28 cellular contexts compared by ENCODE assay signal in genomic region chr1:43913666-43914325, GRCh38. TPM values are rescaled to one million over a fixed set of nuclear protein-coding genes. Genes with fewer than 3 reads are reported as not detected.
DNase-seq lines count a peak whose midpoint lies in the region; ATAC-seq and TF ChIP-seq lines count a peak whose summit lies in the region.
"Had no signal": no experiment of that assay in that cellular context is flagged by ENCODE, and none has a peak within 500 bp of the region (broad histone marks: within the 10 kb centered on the region; RNA-seq: fewer than 3 reads in every experiment).

No MANE protein-coding gene starts in this region.

- 0 out of 2 replicates have a peak overlapping the region, but pooled peaks have one; percentile 38 for H3K4me2 ChIP-seq in GM23338
- H3K4me2 ChIP-seq: KMS-11, PC-9 had no signal

- H3K27ac Mint-ChIP-seq in GM23338 (no peak overlapping the region; the same call in 1 of the 2 replicates), WTC11 (peak overlapping the region; percentile 46; the same call in 1 of the 2 replicates), neural crest cell (ENCODE audit: unreplicated experiment) (peak overlapping the region; percentile 24)
- H3K27ac Mint-ChIP-seq in stimulated activated naive B cell treated with anti-CD40 and anti-IgM and Interleukin-4, amounts not matched to agents 10 μg/mL and 1 μg/mL and 100 μg/mL, for 72 hours = no peak overlapping the region
- H3K27ac Mint-ChIP-seq in activated CD8-positive, alpha-beta T cell treated with anti-CD3 and anti-CD28 coated beads for 36 hours = no peak overlapping the region
- H3K27ac Mint-ChIP-seq: activated naive CD8-positive, alpha-beta T cell; CD4-positive, alpha-beta T cell; stimulated activated naive CD8-positive, alpha-beta T cell treated with anti-CD3 and anti-CD28 coated beads, Interleukin-15, Interleukin-2, amounts not matched to agents 100 ng/mL and 50 ng/mL, for 24 hours had no signal

- peak overlapping the region; percentile 55; the same call in 1 of the 2 replicates for H3K27ac ChIP-seq in GM23338 (ENCODE audit: low read depth)
- H3K27ac ChIP-seq: KMS-11, PC-9, thoracic aorta had no signal

- DNase-seq in GM23338 (ENCODE audit: low spot score) (no peak), WTC11 (ENCODE audit: low spot score) (no peak), foreskin melanocyte (peak; percentile 66), neural crest cell (ENCODE audit: low read depth, low spot score) (no peak), mucosa of gallbladder (ENCODE audit: low spot score) (no peak), foreskin fibroblast (no peak)
- DNase-seq in stimulated activated naive B cell treated with anti-CD40 and anti-IgM and Interleukin-4, amounts not matched to agents 10 μg/mL and 1 μg/mL and 100 μg/mL, for 72 hours = no peak
- DNase-seq in activated CD8-positive, alpha-beta T cell treated with anti-CD3 and anti-CD28 coated beads for 36 hours = no peak
- DNase-seq: activated CD4-positive, alpha-beta T cell treated with anti-CD3 and anti-CD28 coated beads, Interleukin-2, amount 50 U/mL, for 4 hours; activated CD4-positive, CD25-positive, alpha-beta regulatory T cell; AML-193; CD4-positive, alpha-beta T cell; head of caudate nucleus; NCI-H1436; NCI-H2081 treated with DMSO at 0.1 percent for 48 hours; NK-92 treated with Interleukin-12 subunit alpha and Interleukin-12 subunit beta, amount 100 ng/mL, for 24 hours; occipital lobe; PC-9; SHP77 treated with DMSO at 0.1 percent for 48 hours had no signal

- intact Hi-C loops in activated CD8-positive, alpha-beta T cell treated with anti-CD3 and anti-CD28 coated beads for 36 hours (cut with micrococcal nuclease) = no loop called here

- H3F3A ChIP-seq in GM23338 (replicated peaks; ENCODE audit: low read depth) = no peaks in the 10 kb centered on the region

- H3K79me2 ChIP-seq in GM23338 (replicated peaks; ENCODE audit: insufficient read depth) = no peaks in the 10 kb centered on the region

- H3K4me1 Mint-ChIP-seq in GM23338 = peaks cover 33% of the 10 kb centered on the region
- peaks cover 32% of the 10 kb centered on the region for H3K4me1 Mint-ChIP-seq in WTC11
- H3K4me1 Mint-ChIP-seq in neural crest cell = peaks cover 4% of the 10 kb centered on the region
- H3K4me1 Mint-ChIP-seq in stimulated activated naive B cell treated with anti-CD40 and anti-IgM and Interleukin-4, amounts not matched to agents 10 μg/mL and 1 μg/mL and 100 μg/mL, for 72 hours = no peaks in the 10 kb centered on the region
- H3K4me1 Mint-ChIP-seq in activated CD8-positive, alpha-beta T cell treated with anti-CD3 and anti-CD28 coated beads for 36 hours (ENCODE audit: low read depth) = no peaks in the 10 kb centered on the region
- H3K4me1 Mint-ChIP-seq: central memory CD8-positive, alpha-beta T cell had no signal

- H2AFZ ChIP-seq in GM23338 = peak overlapping the region; percentile 14; the same call in 1 of the 2 replicates
- H2AFZ ChIP-seq: PC-9 had no signal

- peaks cover 22% of the 10 kb centered on the region for H3K4me1 ChIP-seq in GM23338 (ENCODE audit: insufficient read depth)

- no peaks in the 10 kb centered on the region for H3K9me3 Mint-ChIP-seq in GM23338
- no peaks in the 10 kb centered on the region for H3K9me3 Mint-ChIP-seq in WTC11
- no peaks in the 10 kb centered on the region for H3K9me3 Mint-ChIP-seq in neural crest cell
- H3K9me3 Mint-ChIP-seq in stimulated activated naive B cell treated with anti-CD40 and anti-IgM and Interleukin-4, amounts not matched to agents 10 μg/mL and 1 μg/mL and 100 μg/mL, for 72 hours = no peaks in the 10 kb centered on the region
- no peaks in the 10 kb centered on the region for H3K9me3 Mint-ChIP-seq in activated CD8-positive, alpha-beta T cell treated with anti-CD3 and anti-CD28 coated beads for 36 hours
- H3K9me3 Mint-ChIP-seq: CD4-positive, alpha-beta T cell; central memory CD8-positive, alpha-beta T cell; stimulated activated naive CD8-positive, alpha-beta T cell treated with anti-CD3 and anti-CD28 coated beads, Interleukin-15, Interleukin-2, amounts not matched to agents 100 ng/mL and 50 ng/mL, for 24 hours had no signal

- peaks cover 6% of the 10 kb centered on the region for H3K27me3 Mint-ChIP-seq in GM23338 (ENCODE audit: insufficient read depth, low read depth, poor library complexity)
- H3K27me3 Mint-ChIP-seq in WTC11 (ENCODE audit: low read depth) = peaks cover 1% of the 10 kb centered on the region; the same call in 1 of the 2 replicates
- H3K27me3 Mint-ChIP-seq in neural crest cell (ENCODE audit: low read depth) = no peaks in the 10 kb centered on the region
- H3K27me3 Mint-ChIP-seq in stimulated activated naive B cell treated with anti-CD40 and anti-IgM and Interleukin-4, amounts not matched to agents 10 μg/mL and 1 μg/mL and 100 μg/mL, for 72 hours = no peaks in the 10 kb centered on the region
- H3K27me3 Mint-ChIP-seq in activated CD8-positive, alpha-beta T cell treated with anti-CD3 and anti-CD28 coated beads for 36 hours = no peaks in the 10 kb centered on the region
- H3K27me3 Mint-ChIP-seq: activated naive CD8-positive, alpha-beta T cell; CD4-positive, alpha-beta T cell; central memory CD8-positive, alpha-beta T cell; stimulated activated naive CD8-positive, alpha-beta T cell treated with anti-CD3 and anti-CD28 coated beads, Interleukin-15, Interleukin-2, amounts not matched to agents 100 ng/mL and 50 ng/mL, for 24 hours had no signal

- H3K4me3 ChIP-seq in GM23338 (no peak overlapping the region), foreskin fibroblast (ENCODE audit: low read depth in 1 of 2, low read length in 2 of 2) (no peak overlapping the region)
- H3K4me3 ChIP-seq: GM12878, PC-9, skin epidermis, thoracic aorta had no signal

- no peak for TF ChIP-seq CTCF in GM23338 (conservative IDR thresholded peaks at IDR 0.05; ENCODE audit: low read depth in 2 of 2)
- TF ChIP-seq CTCF in WTC11 (IDR thresholded peaks at IDR 0.05) = no peak
- no peak for TF ChIP-seq CTCF in neural crest cell (conservative IDR thresholded peaks at IDR 0.05)
- no peak for TF ChIP-seq CTCF in foreskin fibroblast (IDR thresholded peaks at IDR 0.05; ENCODE audit: low read depth, low read length)
- TF ChIP-seq CTCF in activated CD8-positive, alpha-beta T cell treated with anti-CD3 and anti-CD28 coated beads for 36 hours (IDR thresholded peaks at IDR 0.05) = no peak

- no peaks in the 10 kb centered on the region for H4K20me1 ChIP-seq in GM23338 (replicated peaks; ENCODE audit: insufficient read depth)

- POLR2A ChIA-PET in WTC11 (lab: Charles Lee) = interaction anchor here (0.7 kb wide), 1 partner anchor 114 kb away, joined by 3 read pairs; no protein-coding TSS in a partner anchor
- POLR2A ChIA-PET in activated CD8-positive, alpha-beta T cell treated with anti-CD3 and anti-CD28 coated beads for 36 hours (lab: Charles Lee) = no interaction called here

- peaks cover 5% of the 10 kb centered on the region; the same call in 1 of the 2 replicates for H3K9me2 ChIP-seq in GM23338 (ENCODE audit: insufficient read depth)

- ATAC-seq in GM23338 (peak; percentile 22), WTC11 (peak; percentile 26; the same call in 1 of the 2 replicates)
- no peak for ATAC-seq in stimulated activated naive B cell treated with anti-CD40 and anti-IgM and Interleukin-4, amounts not matched to agents 10 μg/mL and 1 μg/mL and 100 μg/mL, for 72 hours (replicated peaks)
- no peak for ATAC-seq in activated CD8-positive, alpha-beta T cell treated with anti-CD3 and anti-CD28 coated beads for 36 hours
- ATAC-seq: GM12878 had no signal

- H3K4me3 Mint-ChIP-seq in GM23338 = peak overlapping the region; percentile 28; the same call in 1 of the 3 replicates
- H3K4me3 Mint-ChIP-seq in WTC11 = no peak overlapping the region; the same call in 1 of the 2 replicates
- H3K4me3 Mint-ChIP-seq in neural crest cell = no peak overlapping the region
- H3K4me3 Mint-ChIP-seq in stimulated activated naive B cell treated with anti-CD40 and anti-IgM and Interleukin-4, amounts not matched to agents 10 μg/mL and 1 μg/mL and 100 μg/mL, for 72 hours = no peak overlapping the region
- H3K4me3 Mint-ChIP-seq in activated CD8-positive, alpha-beta T cell treated with anti-CD3 and anti-CD28 coated beads for 36 hours = no peak overlapping the region
- H3K4me3 Mint-ChIP-seq: activated naive CD8-positive, alpha-beta T cell; CD4-positive, alpha-beta T cell; central memory CD8-positive, alpha-beta T cell; stimulated activated naive CD8-positive, alpha-beta T cell treated with anti-CD3 and anti-CD28 coated beads, Interleukin-15, Interleukin-2, amounts not matched to agents 100 ng/mL and 50 ng/mL, for 24 hours had no signal

- H3K36me3 Mint-ChIP-seq in GM23338 (ENCODE audit: low read depth) = no peaks in the 10 kb centered on the region
- no peaks in the 10 kb centered on the region for H3K36me3 Mint-ChIP-seq in WTC11
- H3K36me3 Mint-ChIP-seq in neural crest cell (ENCODE audit: low read depth) = no peaks in the 10 kb centered on the region
- H3K36me3 Mint-ChIP-seq in stimulated activated naive B cell treated with anti-CD40 and anti-IgM and Interleukin-4, amounts not matched to agents 10 μg/mL and 1 μg/mL and 100 μg/mL, for 72 hours = peaks cover 1 to 9% of the 10 kb centered on the region in 2 donors
- no peaks in the 10 kb centered on the region for H3K36me3 Mint-ChIP-seq in activated CD8-positive, alpha-beta T cell treated with anti-CD3 and anti-CD28 coated beads for 36 hours (ENCODE audit: low read depth)
- H3K36me3 Mint-ChIP-seq: activated naive CD8-positive, alpha-beta T cell had no signal

- CTCF ChIA-PET in WTC11 (lab: Charles Lee) = interaction anchor here (1.0 to 8.2 kb wide), 7 partner anchors 16 to 149 kb away, joined by 3 to 96 read pairs (median 5); partner anchors contain the start of gene ARTN
- CTCF ChIA-PET in activated CD8-positive, alpha-beta T cell treated with anti-CD3 and anti-CD28 coated beads for 36 hours (lab: Charles Lee) = interaction anchor here (1.1 kb wide), 1 partner anchor 134 kb away, joined by 3 read pairs; no protein-coding TSS in a partner anchor

- no peaks in the 10 kb centered on the region for H3K36me3 ChIP-seq in GM23338 (ENCODE audit: insufficient read depth)
- H3K36me3 ChIP-seq: thoracic aorta had no signal

- no peaks in the 10 kb centered on the region for H3K27me3 ChIP-seq in GM23338 (ENCODE audit: insufficient read depth)

RNA-seq across cellular contexts. Expression of gene ARTN, which starts 19.8 kb away (rescaled TPM):
- 10.4 and 35.7 TPM in 2 replicates for total RNA-seq in GM23338 (2014; rRNA removed; shearing (Covaris generic))
- 6.7 and 7.6 TPM in 2 replicates for polyA plus RNA-seq in GM23338 (2016; fragmentation: Nextera tagmentation; extraction: Ambion mirVana)
- 23.5 to 28.5 TPM (median 23.6 TPM) in 3 replicates for total RNA-seq in WTC11 (2021)
- 0.89 and 1.0 TPM in 2 replicates for total RNA-seq in neural crest cell
- total RNA-seq in mucosa of gallbladder = 2.1 TPM
- under 1 TPM; 0.36 to 0.68 TPM for total RNA-seq in activated CD8-positive, alpha-beta T cell treated with anti-CD3 and anti-CD28 coated beads for 36 hours
- total RNA-seq: dermis microvascular lymphatic vessel endothelial cell, lung microvascular endothelial cell had no signal

RNA-seq across cellular contexts. Expression of gene IPO13, which starts 33.0 kb away (rescaled TPM):
- total RNA-seq in GM23338 (2014; rRNA removed; shearing (Covaris generic)) = 17.9 and 22.8 TPM in 2 replicates
- polyA plus RNA-seq in GM23338 (2016; fragmentation: Nextera tagmentation; extraction: Ambion mirVana) = 10.4 and 12.5 TPM in 2 replicates
- total RNA-seq in WTC11 (2021) = 17.8 to 24.2 TPM (median 19.1 TPM) in 3 replicates
- total RNA-seq in neural crest cell = 37.7 and 44.1 TPM in 2 replicates
- total RNA-seq in mucosa of gallbladder = 40.3 TPM
- total RNA-seq in activated CD8-positive, alpha-beta T cell treated with anti-CD3 and anti-CD28 coated beads for 36 hours = 10 to 100 TPM; 16.2 to 16.5 TPM

RNA-seq across cellular contexts. Expression of gene DPH2, which starts 56.0 kb away (rescaled TPM):
- 68.2 and 90.3 TPM in 2 replicates for total RNA-seq in GM23338 (2014; rRNA removed; shearing (Covaris generic))
- 32.1 and 35.6 TPM in 2 replicates for polyA plus RNA-seq in GM23338 (2016; fragmentation: Nextera tagmentation; extraction: Ambion mirVana)
- total RNA-seq in WTC11 (2021) = 47.6 to 57.5 TPM (median 51.5 TPM) in 3 replicates
- 32.7 and 34.4 TPM in 2 replicates for total RNA-seq in neural crest cell
- 16.6 TPM for total RNA-seq in mucosa of gallbladder
- 10 to 100 TPM; 29.6 to 34.1 TPM for total RNA-seq in activated CD8-positive, alpha-beta T cell treated with anti-CD3 and anti-CD28 coated beads for 36 hours

Comparison
In these comparisons a context has a peak if more than half of its experiments do, and no peak if none do; other contexts are left out.
1. ATAC-seq: peak in GM23338 (single experiment) and WTC11 (single experiment); none in stimulated activated naive B cell treated with anti-CD40 and anti-IgM and Interleukin-4, amounts not matched to agents 10 μg/mL and 1 μg/mL and 100 μg/mL, for 72 hours (0 of 2) and activated CD8-positive, alpha-beta T cell treated with anti-CD3 and anti-CD28 coated beads for 36 hours (single experiment).
2. H3K27ac Mint-ChIP-seq: peak in WTC11 (single experiment) and neural crest cell (single experiment); none in GM23338 (single experiment), stimulated activated naive B cell treated with anti-CD40 and anti-IgM and Interleukin-4, amounts not matched to agents 10 μg/mL and 1 μg/mL and 100 μg/mL, for 72 hours (single experiment) and activated CD8-positive, alpha-beta T cell treated with anti-CD3 and anti-CD28 coated beads for 36 hours (single experiment).